8 cellular contexts compared by ENCODE assay signal in genomic region chr3:49671291-49672288, GRCh38. TPM values are rescaled to one million over a fixed set of nuclear protein-coding genes. Genes with fewer than 3 reads are reported as not detected.
DNase-seq lines count a peak whose midpoint lies in the region; ATAC-seq and TF ChIP-seq lines count a peak whose summit lies in the region.

No MANE protein-coding gene starts in this region.

- H3K4me1 ChIP-seq in SJSA1 (replicated peaks): peaks cover 24% of the 10 kb centered on the region

- in situ Hi-C loops in astrocyte of the cerebellum (cut with HindIII; ENCODE audit: low sequenced_read_pairs): no loop called here

- TF ChIP-seq CTCF in GM12873 (IDR thresholded peaks at IDR 0.05; ENCODE audit: insufficient read depth, low read depth, low read length, missing control alignments) (peak; percentile 94), astrocyte of the cerebellum (IDR thresholded peaks at IDR 0.05; ENCODE audit: low read depth, low read length, missing control alignments) (peak; percentile 93)

- peak; percentile 46 to 55 for DNase-seq in SJSA1 (ENCODE audit: low read depth in 1 of 2, low spot score in 2 of 2)
- DNase-seq in astrocyte of the cerebellum (ENCODE audit: low read depth): peak; percentile 32
- peak; percentile 85 for DNase-seq in iPS-NIHi11 (ENCODE audit: low spot score)
- DNase-seq in stimulated activated CD4-positive, alpha-beta T cell treated with anti-CD3 and anti-CD28 coated beads, Interleukin-2, amount 100 ng/mL, for 4 hours (ENCODE audit: low read depth): peak; percentile 55
- DNase-seq in mesenteric fat pad (ENCODE audit: low spot score): no peak
- no peak for DNase-seq in NCI-H2107 treated with DMSO at 0.1 percent for 48 hours (lab: John Stamatoyannopoulos, UW; ENCODE audit: unreplicated experiment)

- no peak overlapping the region for H3K27ac ChIP-seq in SJSA1

- H3K27me3 ChIP-seq in SJSA1 (replicated peaks): no peaks in the 10 kb centered on the region

- H3K36me3 ChIP-seq in SJSA1: peaks cover 19% of the 10 kb centered on the region

- no peak for ATAC-seq in HG03378 (IDR thresholded peaks at IDR 0.05; ENCODE audit: unreplicated experiment)

- no peaks in the 10 kb centered on the region for H3K9me3 ChIP-seq in SJSA1 (replicated peaks)

- no peak overlapping the region for H3K4me3 ChIP-seq in SJSA1
- H3K4me3 ChIP-seq in astrocyte of the cerebellum (ENCODE audit: low read depth, low read length): no peak overlapping the region

RNA-seq across cellular contexts. Expression of gene APEH, which starts 2.6 kb away (rescaled TPM):
- 97.9 and 135 TPM in 2 replicates for total RNA-seq in SJSA1 (2014; rRNA removed; shearing (Covaris generic))
- 51.1 TPM for total RNA-seq in mesenteric fat pad

RNA-seq across cellular contexts. Expression of gene MST1, which starts 17.7 kb away (rescaled TPM):
- 0.50 and 1.2 TPM in 2 replicates for total RNA-seq in SJSA1 (2014; rRNA removed; shearing (Covaris generic))
- total RNA-seq in mesenteric fat pad: 5.7 TPM

RNA-seq across cellular contexts. Expression of gene RNF123, which starts 17.8 kb away (rescaled TPM):
- total RNA-seq in SJSA1 (2014; rRNA removed; shearing (Covaris generic)): 6.0 and 17.1 TPM in 2 replicates
- total RNA-seq in mesenteric fat pad: 42.1 TPM

RNA-seq across cellular contexts. Expression of gene AMIGO3, which starts 47.9 kb away (rescaled TPM):
- 4.0 and 4.3 TPM in 2 replicates for total RNA-seq in SJSA1 (2014; rRNA removed; shearing (Covaris generic))
- not detected for total RNA-seq in mesenteric fat pad

RNA-seq across cellular contexts. Expression of gene GMPPB, which starts 52.2 kb away (rescaled TPM):
- total RNA-seq in SJSA1 (2014; rRNA removed; shearing (Covaris generic)): 26.5 and 32.2 TPM in 2 replicates
- total RNA-seq in mesenteric fat pad: 45.4 TPM

Comparison
In these comparisons a context has a peak if more than half of its experiments do, and no peak if none do; other contexts are left out.
1. DNase-seq: peak in SJSA1 (2 of 2), astrocyte of the cerebellum (single experiment), iPS-NIHi11 (single experiment) and stimulated activated CD4-positive, alpha-beta T cell treated with anti-CD3 and anti-CD28 coated beads, Interleukin-2, amount 100 ng/mL, for 4 hours (single experiment); none in mesenteric fat pad (single experiment) and NCI-H2107 treated with DMSO at 0.1 percent for 48 hours (single experiment).